In the genomic region with DNA sequence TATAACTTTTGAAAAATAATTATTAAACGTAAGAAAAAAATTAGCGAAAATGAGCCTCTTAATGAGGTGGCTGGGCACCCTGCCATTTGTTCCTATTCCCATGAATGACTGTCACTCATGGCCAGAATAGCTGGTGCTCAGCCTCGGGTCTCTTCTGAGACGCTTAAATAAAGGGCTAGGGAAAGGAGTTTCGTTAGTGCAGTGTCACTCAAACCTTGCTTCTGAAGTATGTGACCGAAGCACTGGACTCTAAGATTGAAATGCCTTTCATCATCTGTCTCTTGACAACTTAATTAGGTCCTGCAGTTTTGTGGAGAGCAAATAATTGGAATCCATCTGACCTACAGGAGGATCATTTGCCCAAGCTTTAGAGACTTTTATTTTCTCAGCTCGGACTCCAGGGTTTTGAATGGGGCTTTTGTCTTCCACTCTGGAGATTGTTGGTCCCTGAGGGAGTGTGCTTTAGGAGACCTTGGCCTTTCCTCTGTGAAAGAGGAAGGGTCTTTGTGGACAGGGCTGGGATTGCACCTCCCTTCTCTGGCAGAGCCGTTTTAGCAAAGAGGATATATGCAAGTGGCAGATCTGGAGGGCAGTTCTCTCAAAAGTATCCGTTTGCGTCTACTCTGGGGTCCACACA, we compare ENCODE assay signal across 26 cellular contexts.
"Had no signal": no experiment of that assay in that cellular context is flagged by ENCODE, and none has a peak within 500 bp of the region (broad histone marks: within the 10 kb centered on the region; RNA-seq: fewer than 3 reads in every experiment).

No MANE protein-coding gene starts in this region.

- ATAC-seq: body of pancreas; left lung; psoas muscle; sciatic nerve; stimulated activated memory B cell treated with anti-CD40 and anti-IgM and Interleukin-4, amounts not matched to agents 10 μg/mL and 1 μg/mL and 100 μg/mL, for 72 hours; T-cell had no signal

- H3K27me3 ChIP-seq: body of pancreas, left lung, ovary, stomach, suprapubic skin, tibial nerve, uterus had no signal

- H3K4me3 ChIP-seq: body of pancreas, left lung, lung, ovary, psoas muscle, stomach, suprapubic skin, tibial nerve, uterus had no signal

- H3K4me1 ChIP-seq: body of pancreas, left lung, psoas muscle, stomach, suprapubic skin, tibial nerve, uterus had no signal

- H3K27ac Mint-ChIP-seq: activated naive CD4-positive, alpha-beta T cell treated with anti-CD3 and anti-CD28 coated beads, Interleukin-2, amount 10 ng/mL, durations not matched to agents 7 days and 5 days; dendritic cell treated with granulocyte-macrophage colony-stimulating factor and Interleukin-4, amounts not matched to agents 40 ng/mL and 50 ng/mL, for 4 days; naive B cell; stimulated activated memory B cell treated with anti-CD40 and anti-IgM and Interleukin-4, amounts not matched to agents 10 μg/mL and 1 μg/mL and 100 μg/mL, for 72 hours; T-cell had no signal

- H3K9me3 ChIP-seq: body of pancreas, left lung, ovary, psoas muscle, stomach, suprapubic skin, tibial nerve, uterus had no signal

- H3K4me3 Mint-ChIP-seq: activated naive CD4-positive, alpha-beta T cell treated with anti-CD3 and anti-CD28 coated beads, Interleukin-2, amount 10 ng/mL, durations not matched to agents 7 days and 5 days; dendritic cell treated with granulocyte-macrophage colony-stimulating factor and Interleukin-4, amounts not matched to agents 40 ng/mL and 50 ng/mL, for 4 days; naive B cell; stimulated activated memory B cell treated with anti-CD40 and anti-IgM and Interleukin-4, amounts not matched to agents 10 μg/mL and 1 μg/mL and 100 μg/mL, for 72 hours; T-cell had no signal

- FAIRE-seq: small intestine, TTC549 had no signal

- H3K27ac ChIP-seq: body of pancreas, left lung, ovary, psoas muscle, stomach, suprapubic skin, tibial nerve, uterus, WERI-Rb-1 had no signal

- DNase-seq: activated CD4-positive, alpha-beta T cell treated with anti-CD3 and anti-CD28 coated beads for 1 hour; activated CD4-positive, alpha-beta T cell treated with anti-CD3 and anti-CD28 coated beads, Interleukin-2, amount 50 U/mL, for 48 hours; activated effector memory CD4-positive, alpha-beta T cell treated with anti-CD3 and anti-CD28 coated beads, Interleukin-2, amount 50 U/mL, for 16 hours; activated naive CD4-positive, alpha-beta T cell treated with anti-CD3 and anti-CD28 coated beads, Interleukin-2, amount 10 ng/mL, durations not matched to agents 7 days and 5 days; body of pancreas; effector CD8-positive, alpha-beta T cell; erythroblast; foreskin melanocyte; hippocampal formation; kidney glomerular epithelial cell; left lung; naive B cell; ovary; psoas muscle; small intestine; stomach; T-cell; uterus; WERI-Rb-1 had no signal

- H3K27me3 Mint-ChIP-seq: dendritic cell treated with granulocyte-macrophage colony-stimulating factor and Interleukin-4, amounts not matched to agents 40 ng/mL and 50 ng/mL, for 4 days had no signal

- H3K9me3 Mint-ChIP-seq: activated naive CD4-positive, alpha-beta T cell treated with anti-CD3 and anti-CD28 coated beads, Interleukin-2, amount 10 ng/mL, durations not matched to agents 7 days and 5 days; dendritic cell treated with granulocyte-macrophage colony-stimulating factor and Interleukin-4, amounts not matched to agents 40 ng/mL and 50 ng/mL, for 4 days; stimulated activated memory B cell treated with anti-CD40 and anti-IgM and Interleukin-4, amounts not matched to agents 10 μg/mL and 1 μg/mL and 100 μg/mL, for 72 hours; T-cell had no signal

- H3K36me3 ChIP-seq: left lung, ovary, tibial nerve, uterus, WERI-Rb-1 had no signal

- H3K36me3 Mint-ChIP-seq: activated naive CD4-positive, alpha-beta T cell treated with anti-CD3 and anti-CD28 coated beads, Interleukin-2, amount 10 ng/mL, durations not matched to agents 7 days and 5 days; naive B cell; stimulated activated memory B cell treated with anti-CD40 and anti-IgM and Interleukin-4, amounts not matched to agents 10 μg/mL and 1 μg/mL and 100 μg/mL, for 72 hours; T-cell had no signal

- H3K4me1 Mint-ChIP-seq: activated naive CD4-positive, alpha-beta T cell treated with anti-CD3 and anti-CD28 coated beads, Interleukin-2, amount 10 ng/mL, durations not matched to agents 7 days and 5 days; naive B cell; stimulated activated memory B cell treated with anti-CD40 and anti-IgM and Interleukin-4, amounts not matched to agents 10 μg/mL and 1 μg/mL and 100 μg/mL, for 72 hours; T-cell had no signal
